Comparison of ENCODE assay signal across 1 cellular context in genomic region chr3:107543666-107544065, GRCh38.
TF ChIP-seq lines count a peak whose summit lies in the region.

No MANE protein-coding gene starts in this region.

TF ChIP-seq in endothelial cell of umbilical vein, 7 proteins besides CTCF, POLR2A, EP300 and RAD21:
- TF ChIP-seq JUN (IDR thresholded peaks at IDR 0.05; ENCODE audit: borderline replicate concordance, insufficient read depth, insufficient read length, low read depth) (no peak), POLR2AphosphoS5 (IDR thresholded peaks at IDR 0.05; ENCODE audit: insufficient read depth, low read depth, low read length) (no peak), GATA2 (IDR thresholded peaks at IDR 0.05; ENCODE audit: insufficient read depth, insufficient read length, low read depth, low read length) (no peak), MAX (IDR thresholded peaks at IDR 0.05; ENCODE audit: insufficient read depth, insufficient read length) (no peak)
